Comparison of ENCODE assay signal across 1 cellular context in genomic region chr6:146864885-146865284, GRCh38.
A peak's percentile ranks its signal among the peaks of the same experiment; 100 is the strongest.
TF ChIP-seq lines count a peak whose summit lies in the region.

No MANE protein-coding gene starts in this region.

TF ChIP-seq in K562, 482 proteins besides CTCF, POLR2A, EP300 and RAD21 (continued from another document and continues in another):
- no peak for TF ChIP-seq PRDM10 (IDR thresholded peaks at IDR 0.05; ENCODE audit: partially characterized antibody)
- no peak; a peak in 1 of 4 replicates for TF ChIP-seq MAZ (CRISPR knock-in tag; conservative IDR thresholded peaks at IDR 0.05 in 1 of 2, IDR thresholded peaks at IDR 0.05 in 1 of 2)
- TF ChIP-seq ZNF23 (CRISPR knock-in tag; IDR thresholded peaks at IDR 0.05): no peak
- TF ChIP-seq ARNT (IDR thresholded peaks at IDR 0.05): no peak
- no peak for TF ChIP-seq XRCC4 (IDR thresholded peaks at IDR 0.05; ENCODE audit: extremely low read depth, insufficient read depth, insufficient read length)
- no peak for TF ChIP-seq PBX2 (CRISPR knock-in tag; IDR thresholded peaks at IDR 0.05; ENCODE audit: low read depth)
- no peak for TF ChIP-seq PBX2 (tag; conservative IDR thresholded peaks at IDR 0.05; ENCODE audit: low read depth)
- no peak for TF ChIP-seq EP400 (IDR thresholded peaks at IDR 0.05)
- TF ChIP-seq MCM5 (IDR thresholded peaks at IDR 0.05; ENCODE audit: low read depth): no peak
- TF ChIP-seq HES1 (IDR thresholded peaks at IDR 0.05; ENCODE audit: low read depth): no peak
- TF ChIP-seq ID3 (CRISPR knock-in tag; IDR thresholded peaks at IDR 0.05): no peak
- TF ChIP-seq ID3 (tag; IDR thresholded peaks at IDR 0.05): no peak
- TF ChIP-seq ZNF740 (CRISPR knock-in tag; IDR thresholded peaks at IDR 0.05): no peak
- TF ChIP-seq ZNF740 (tag; IDR thresholded peaks at IDR 0.05): no peak
- TF ChIP-seq BRF1 (IDR thresholded peaks at IDR 0.05; ENCODE audit: borderline replicate concordance, extremely low read depth, insufficient read length): no peak
- TF ChIP-seq ZMIZ1 (IDR thresholded peaks at IDR 0.05; ENCODE audit: low read depth in 2 of 2, low read length in 2 of 2): no peak
- TF ChIP-seq ZNF780A (CRISPR knock-in tag; IDR thresholded peaks at IDR 0.05): 0 out of 2 replicates have a peak, but pooled peaks have one; percentile 34
- TF ChIP-seq IRF9 (tag; IDR thresholded peaks at IDR 0.05): no peak
- no peak for TF ChIP-seq PTTG1 (tag; IDR thresholded peaks at IDR 0.05; ENCODE audit: low read depth)
- TF ChIP-seq DIDO1 (tag; IDR thresholded peaks at IDR 0.05; ENCODE audit: low read depth): no peak
- TF ChIP-seq ZNF232 (CRISPR knock-in tag; IDR thresholded peaks at IDR 0.05): no peak
- no peak for TF ChIP-seq ZNF311 (CRISPR knock-in tag; IDR thresholded peaks at IDR 0.05)
- TF ChIP-seq RREB1 (CRISPR knock-in tag; IDR thresholded peaks at IDR 0.05): peak; percentile 40; the same call in 1 of the 2 replicates
- TF ChIP-seq TAL1 (IDR thresholded peaks at IDR 0.05): no peak
- TF ChIP-seq FOXP4 (CRISPR knock-in tag; IDR thresholded peaks at IDR 0.05; ENCODE audit: borderline replicate concordance): no peak
- TF ChIP-seq PML (IDR thresholded peaks at IDR 0.05; ENCODE audit: low read length): 0 out of 2 replicates have a peak, but pooled peaks have one; percentile 14
- TF ChIP-seq PREB (CRISPR knock-in tag; IDR thresholded peaks at IDR 0.05): no peak
- TF ChIP-seq MBD1 (CRISPR knock-in tag; IDR thresholded peaks at IDR 0.05): no peak
